In genomic region chr3:41933154-41933676, GRCh38 we compare ENCODE assay signal across 11 cellular contexts. TPM values are rescaled to one million over a fixed set of nuclear protein-coding genes. Genes with fewer than 3 reads are reported as not detected.
DNase-seq lines count a peak whose midpoint lies in the region; ATAC-seq, FAIRE-seq and TF ChIP-seq lines count a peak whose summit lies in the region.
"Had no signal": no experiment of that assay in that cellular context is flagged by ENCODE, and none has a peak within 500 bp of the region (broad histone marks: within the 10 kb centered on the region; RNA-seq: fewer than 3 reads in every experiment).

No MANE protein-coding gene starts in this region.

- H2BK15ac ChIP-seq in mesenchymal stem cell (ENCODE audit: low read depth, poor library complexity, severe bottlenecking), result no peak overlapping the region

- no peak overlapping the region for H4K91ac ChIP-seq in mesenchymal stem cell (ENCODE audit: low read length)

- no peak overlapping the region for H2BK5ac ChIP-seq in mesenchymal stem cell (ENCODE audit: low read depth, low read length, poor library complexity, severe bottlenecking)

- no peak overlapping the region for H2AK5ac ChIP-seq in mesenchymal stem cell (ENCODE audit: low read length, severe bottlenecking)

- H4K8ac ChIP-seq in mesenchymal stem cell (ENCODE audit: low read length), result no peak overlapping the region

- H3K4me2 ChIP-seq in mesenchymal stem cell (ENCODE audit: low read length, poor library complexity, severe bottlenecking), result no peak overlapping the region
- H3K4me2 ChIP-seq: BLaER1 treated with 17β-estradiol and CSF1 and Interleukin-3, amounts not matched to agents 10 nM and 100 nM had no signal

- TF ChIP-seq EP300 in Ishikawa (IDR thresholded peaks at IDR 0.05; ENCODE audit: borderline replicate concordance), result peak; percentile 89; the same call in 1 of the 2 replicates

- TF ChIP-seq RAD21 in Ishikawa (IDR thresholded peaks at IDR 0.05; ENCODE audit: low read depth), result no peak

- H3K23ac ChIP-seq in mesenchymal stem cell (ENCODE audit: low read length in 2 of 2), result no peak overlapping the region

- H3K4ac ChIP-seq in mesenchymal stem cell (ENCODE audit: low read depth in 1 of 2, low read length in 2 of 2), result no peak overlapping the region

- H3K4me3 ChIP-seq in bronchial epithelial cell (ENCODE audit: low read depth, low read length) (no peak overlapping the region), mesenchymal stem cell (ENCODE audit: insufficient read depth in 1 of 2, low read depth in 1 of 2, low read length in 2 of 2) (no peak overlapping the region)
- H3K4me3 ChIP-seq: BLaER1 treated with 17β-estradiol and CSF1 and Interleukin-3, amounts not matched to agents 10 nM and 100 nM; psoas muscle had no signal

- H3K9ac ChIP-seq in mesenchymal stem cell (ENCODE audit: low read length), result no peak overlapping the region

- H3K79me1 ChIP-seq in mesenchymal stem cell (replicated peaks; ENCODE audit: low read length, poor library complexity, severe bottlenecking), result no peaks in the 10 kb centered on the region

- H3K9me3 ChIP-seq in mesenchymal stem cell (ENCODE audit: control insufficient read depth, low read length), result no peaks in the 10 kb centered on the region
- H3K9me3 ChIP-seq: psoas muscle had no signal

- no peak overlapping the region for H3K18ac ChIP-seq in mesenchymal stem cell (ENCODE audit: low read depth in 1 of 2, low read length in 2 of 2)

- no peak for ATAC-seq in HG03521 (IDR thresholded peaks at IDR 0.05; ENCODE audit: unreplicated experiment)
- ATAC-seq: activated CD8-positive, alpha-beta memory T cell treated with anti-CD3 and anti-CD28 coated beads, Interleukin-2, amount 10 ng/mL, durations not matched to agents 7 days and 5 days; psoas muscle had no signal

- no peak overlapping the region for H2AFZ ChIP-seq in mesenchymal stem cell (ENCODE audit: low read depth, low read length)

- WGBS in mesenchymal stem cell, result 92% methylated on average over 1 of the region's 3 CpGs

- no peaks in the 10 kb centered on the region for H3K4me1 ChIP-seq in mesenchymal stem cell (ENCODE audit: control insufficient read depth, insufficient read depth, low read depth, low read length)
- H3K4me1 ChIP-seq: BLaER1 treated with 17β-estradiol and CSF1 and Interleukin-3, amounts not matched to agents 10 nM and 100 nM; psoas muscle had no signal

- DNase-seq in AG08395 (ENCODE audit: low spot score) (peak; percentile 50), bronchial epithelial cell (ENCODE audit: low read depth) (peak; percentile 34), mesenchymal stem cell (peak; percentile 42), CD1c-positive myeloid dendritic cell (ENCODE audit: extremely low spot score) (no peak), Ammon's horn (ENCODE audit: low spot score) (no peak)
- no peak for DNase-seq in stimulated activated naive CD4-positive, alpha-beta T cell (lab: John Stamatoyannopoulos, UW)
- DNase-seq: activated CD8-positive, alpha-beta memory T cell treated with anti-CD3 and anti-CD28 coated beads, Interleukin-2, amount 10 ng/mL, durations not matched to agents 7 days and 5 days; psoas muscle had no signal

- no peak overlapping the region for H3K14ac ChIP-seq in mesenchymal stem cell (ENCODE audit: low read length in 2 of 2)

- TF ChIP-seq CTCF in bronchial epithelial cell (IDR thresholded peaks at IDR 0.05; ENCODE audit: insufficient read depth, low read length, severe bottlenecking), result no peak

- no peak for FAIRE-seq in bronchial epithelial cell (lab: Jason Lieb, UNC)

- H3K36me3 ChIP-seq in bronchial epithelial cell (ENCODE audit: control insufficient read depth, insufficient read depth, low read length) (no peaks in the 10 kb centered on the region), mesenchymal stem cell (ENCODE audit: control insufficient read depth in 1 of 2, insufficient read depth in 2 of 2, low read depth in 1 of 2, low read length in 2 of 2) (peaks cover 0 to 7% of the 10 kb centered on the region in 2 experiments)

- H3K27ac ChIP-seq in mesenchymal stem cell (ENCODE audit: low read length, poor library complexity, severe bottlenecking), result no peak overlapping the region
- H3K27ac ChIP-seq: BLaER1 treated with 17β-estradiol and CSF1 and Interleukin-3, amounts not matched to agents 10 nM and 100 nM; psoas muscle had no signal

- no peak overlapping the region for H2BK12ac ChIP-seq in mesenchymal stem cell (ENCODE audit: low read length in 2 of 2)

- H3K27me3 ChIP-seq in bronchial epithelial cell (ENCODE audit: control insufficient read depth, insufficient read depth, low read length) (no peaks in the 10 kb centered on the region), mesenchymal stem cell (ENCODE audit: control insufficient read depth in 1 of 2, insufficient read depth in 1 of 2, low read length in 2 of 2) (no peaks in the 10 kb centered on the region)
- H3K27me3 ChIP-seq: BLaER1 treated with 17β-estradiol and CSF1 and Interleukin-3, amounts not matched to agents 10 nM and 100 nM had no signal

- H2BK120ac ChIP-seq in mesenchymal stem cell (ENCODE audit: low read depth, low read length), result no peak overlapping the region

TF ChIP-seq in Ishikawa, 13 proteins besides CTCF, POLR2A, EP300 and RAD21:
- TF ChIP-seq ZBTB7A (IDR thresholded peaks at IDR 0.05; ENCODE audit: low read depth), result no peak
- no peak for TF ChIP-seq REST (IDR thresholded peaks at IDR 0.05; ENCODE audit: low read depth)
- TF ChIP-seq FOXM1 (IDR thresholded peaks at IDR 0.05; ENCODE audit: borderline replicate concordance, low read depth), result peak; percentile 67
- TF ChIP-seq YY1 (IDR thresholded peaks at IDR 0.05; ENCODE audit: low read depth), result no peak
- peak; percentile 87 for TF ChIP-seq TCF12 (IDR thresholded peaks at IDR 0.05; ENCODE audit: low read depth)
- TF ChIP-seq EGR1 (IDR thresholded peaks at IDR 0.05), result no peak
- peak; percentile 96 for TF ChIP-seq NFIC (IDR thresholded peaks at IDR 0.05)
- no peak for TF ChIP-seq TAF1 (IDR thresholded peaks at IDR 0.05; ENCODE audit: low read depth)
- TF ChIP-seq TEAD4 (IDR thresholded peaks at IDR 0.05), result peak; percentile 89
- TF ChIP-seq CREB1 (IDR thresholded peaks at IDR 0.05; ENCODE audit: low read depth), result no peak
- no peak for TF ChIP-seq USF1 (IDR thresholded peaks at IDR 0.05)
- peak; percentile 36; the same call in 1 of the 2 replicates for TF ChIP-seq MAX (IDR thresholded peaks at IDR 0.05)
- TF ChIP-seq CEBPB (IDR thresholded peaks at IDR 0.05), result peak; percentile 99

RNA-seq across cellular contexts. Expression of gene ULK4, which starts 28.7 kb away (rescaled TPM):
- total RNA-seq in bronchial epithelial cell, result 3.9 and 6.4 TPM in 2 replicates
- 1.8 TPM for polyA plus RNA-seq in mesenchymal stem cell (2013, experiment 1 of 2)
- polyA plus RNA-seq in mesenchymal stem cell (2013, experiment 2 of 2), result 2.2 TPM

Comparison
In these comparisons a context has a peak if more than half of its experiments do, and no peak if none do; other contexts are left out.
1. DNase-seq: peak in AG08395 (single experiment), bronchial epithelial cell (single experiment) and mesenchymal stem cell (single experiment); none in CD1c-positive myeloid dendritic cell (single experiment), stimulated activated naive CD4-positive, alpha-beta T cell (0 of 6) and Ammon's horn (single experiment).